In the genomic region with DNA sequence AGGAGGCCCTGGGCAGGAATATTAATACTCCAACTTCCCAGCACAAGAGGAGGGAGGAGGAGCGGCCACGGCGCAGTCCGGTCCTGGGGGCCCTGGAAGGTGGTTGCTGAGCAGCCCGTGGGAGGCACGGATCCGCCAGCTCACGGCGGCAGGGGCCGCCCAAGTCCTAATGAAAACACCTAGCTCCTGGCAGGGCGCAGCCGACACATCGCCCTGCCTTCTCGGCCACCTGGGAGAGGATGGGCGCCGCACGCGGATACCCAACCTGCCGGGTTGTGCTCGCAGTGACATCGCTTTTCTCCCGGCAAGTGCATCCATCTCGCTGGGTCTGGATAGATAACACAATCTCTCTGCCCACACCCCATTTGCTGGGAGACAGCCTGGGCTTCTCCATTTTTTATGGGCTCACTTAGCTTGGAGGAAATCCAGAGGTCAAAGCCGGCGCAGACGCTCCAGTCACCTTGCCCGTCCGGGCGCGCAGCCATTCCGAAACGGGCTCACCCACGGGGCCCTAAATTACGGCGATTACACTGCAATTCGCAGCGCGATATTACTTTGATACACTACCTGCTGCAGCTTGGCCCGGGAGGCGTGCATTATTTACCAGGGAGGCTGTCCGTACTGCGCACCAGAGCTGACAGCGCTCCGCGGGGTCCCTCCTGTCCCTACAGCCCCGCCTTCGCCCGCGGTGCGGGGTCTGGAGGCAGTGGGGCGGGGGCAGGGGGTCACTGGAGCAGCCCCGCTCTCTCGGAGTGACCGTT, we compare ENCODE assay signal across 9 cellular contexts. TPM values are rescaled to one million over a fixed set of nuclear protein-coding genes. Genes with fewer than 3 reads are reported as not detected.
DNase-seq lines count a peak whose midpoint lies in the region; ATAC-seq, FAIRE-seq and TF ChIP-seq lines count a peak whose summit lies in the region.
"Had no signal": no experiment of that assay in that cellular context is flagged by ENCODE, and none has a peak within 500 bp of the region (broad histone marks: within the 10 kb centered on the region; RNA-seq: fewer than 3 reads in every experiment).

No MANE protein-coding gene starts in this region.

- H3K4me1 ChIP-seq in ES-I3 (ENCODE audit: insufficient read depth, low read length) (peaks cover 4% of the 10 kb centered on the region), astrocyte (ENCODE audit: insufficient read depth, low read length) (peaks cover 25% of the 10 kb centered on the region)

- H3K36me3 ChIP-seq in ES-I3 (ENCODE audit: insufficient read depth, low read length), result no peaks in the 10 kb centered on the region
- no peaks in the 10 kb centered on the region for H3K36me3 ChIP-seq in astrocyte (ENCODE audit: insufficient read depth, low read length)
- H3K36me3 ChIP-seq: upper lobe of left lung had no signal

- H3K9me3 Mint-ChIP-seq in astrocyte (ENCODE audit: unreplicated experiment) (no peaks in the 10 kb centered on the region), memory B cell (no peaks in the 10 kb centered on the region)

- TF ChIP-seq CTCF in astrocyte (IDR thresholded peaks at IDR 0.05; ENCODE audit: insufficient read depth, low read depth, low read length), result no peak

- peak overlapping the region; percentile 82 for H3K4me2 ChIP-seq in astrocyte (ENCODE audit: low read length)

- H3K27me3 Mint-ChIP-seq in astrocyte (ENCODE audit: low read depth, unreplicated experiment) (peaks cover 88% of the 10 kb centered on the region), memory B cell (peaks cover 3% of the 10 kb centered on the region)

- ATAC-seq in HG03045 (IDR thresholded peaks at IDR 0.05; ENCODE audit: unreplicated experiment), result peak; percentile 60
- peak; percentile 83 for ATAC-seq in memory B cell (ENCODE audit: low read depth)
- no peak for ATAC-seq in GM21619 (IDR thresholded peaks at IDR 0.05; ENCODE audit: unreplicated experiment)
- ATAC-seq in HG02938 (IDR thresholded peaks at IDR 0.05; ENCODE audit: unreplicated experiment), result no peak
- ATAC-seq in GM21528 (IDR thresholded peaks at IDR 0.05; ENCODE audit: low FRiP score, unreplicated experiment), result no peak

- no peak for FAIRE-seq in astrocyte (lab: Jason Lieb, UNC)

- H3K79me2 ChIP-seq in astrocyte (ENCODE audit: insufficient read depth, low read length), result no peaks in the 10 kb centered on the region

- H3K9ac ChIP-seq in ES-I3 (ENCODE audit: low read depth, low read length), result peak overlapping the region; percentile 48; the same call in 1 of the 2 replicates
- H3K9ac ChIP-seq in astrocyte (ENCODE audit: low read length), result no peak overlapping the region

- peak overlapping the region; percentile 31 for H2AFZ ChIP-seq in astrocyte (ENCODE audit: low read depth, low read length)

- no peaks in the 10 kb centered on the region for H3K9me3 ChIP-seq in ES-I3 (ENCODE audit: control insufficient read depth, insufficient read depth, low read length)
- H3K9me3 ChIP-seq in astrocyte (ENCODE audit: insufficient read depth, low read depth, low read length), result no peaks in the 10 kb centered on the region
- H3K9me3 ChIP-seq: upper lobe of left lung had no signal

- H3K4me3 ChIP-seq in astrocyte (ENCODE audit: insufficient read depth, low read depth, low read length), result peak overlapping the region; percentile 26

- no peak overlapping the region for H3K27ac ChIP-seq in astrocyte (ENCODE audit: low read depth, low read length)
- H3K27ac ChIP-seq: upper lobe of left lung had no signal

- H4K20me1 ChIP-seq in astrocyte (ENCODE audit: insufficient read depth, low read length), result no peaks in the 10 kb centered on the region

- H3K36me3 Mint-ChIP-seq in astrocyte (ENCODE audit: low read depth, unreplicated experiment) (no peaks in the 10 kb centered on the region), memory B cell (no peaks in the 10 kb centered on the region)

- H3K4me3 Mint-ChIP-seq in astrocyte (ENCODE audit: unreplicated experiment), result peak overlapping the region; percentile 62
- peak overlapping the region; percentile 81 for H3K4me3 Mint-ChIP-seq in memory B cell

- peaks cover 14% of the 10 kb centered on the region for H3K27me3 ChIP-seq in astrocyte (ENCODE audit: insufficient read depth, low read length)

- H3K27ac Mint-ChIP-seq in astrocyte (ENCODE audit: unreplicated experiment) (no peak overlapping the region), memory B cell (peak overlapping the region; percentile 55)

- H3K4me1 Mint-ChIP-seq in astrocyte (ENCODE audit: low read depth, unreplicated experiment) (peaks cover 5% of the 10 kb centered on the region), memory B cell (peaks cover 13% of the 10 kb centered on the region)

- DNase-seq in astrocyte (ENCODE audit: low read depth), result no peak
- DNase-seq in memory B cell (ENCODE audit: low spot score in 2 of 2), result peak in 1 of 2 donors; percentile 34
- DNase-seq in A172 (ENCODE audit: low spot score), result no peak

RNA-seq across cellular contexts. Expression of a gene that starts 36.2 kb away (rescaled TPM):
- total RNA-seq in astrocyte, result 24.0 and 31.9 TPM in 2 replicates
- 53.8 and 96.5 TPM in 2 replicates for total RNA-seq in A172 (2014; rRNA removed; shearing (Covaris generic))

Comparison
In these comparisons a context has a peak if more than half of its experiments do, and no peak if none do; other contexts are left out.
1. ATAC-seq: peak in HG03045 (single experiment) and memory B cell (single experiment); none in GM21619 (single experiment), HG02938 (single experiment) and GM21528 (single experiment).